Comparison of ENCODE assay signal across 8 cellular contexts in genomic region chr1:171801395-171801990, GRCh38. TPM values are rescaled to one million over a fixed set of nuclear protein-coding genes. Genes with fewer than 3 reads are reported as not detected.
A peak's percentile ranks its signal among the peaks of the same experiment; 100 is the strongest.
DNase-seq lines count a peak whose midpoint lies in the region; ATAC-seq and TF ChIP-seq lines count a peak whose summit lies in the region.

No MANE protein-coding gene starts in this region.

- H3K9me3 ChIP-seq in liver (ENCODE audit: control insufficient read depth in 4 of 4, low read length in 3 of 4) = no peaks in the 10 kb centered on the region

- TF ChIP-seq RAD21 in liver (IDR thresholded peaks at IDR 0.05) = peak; percentile 79 to 82

- no peak for ATAC-seq in HG03457 (IDR thresholded peaks at IDR 0.05; ENCODE audit: unreplicated experiment)

- peaks cover 0 to 14% (median 10%) of the 10 kb centered on the region in 4 donors for H3K36me3 ChIP-seq in liver (ENCODE audit: control insufficient read depth in 4 of 4, insufficient read depth in 3 of 4, low read depth in 1 of 4, low read length in 3 of 4)

- DNase-seq in COR-L47 (lab: John Stamatoyannopoulos, UW) (peak; percentile 42), HFF-Myc (ENCODE audit: extremely low read depth, low read depth) (peak; percentile 41), NCI-H82 (lab: John Stamatoyannopoulos, UW) (peak; percentile 87), cerebellum (ENCODE audit: low spot score) (peak; percentile 77)
- DNase-seq in NK-92 treated with Interleukin-12 subunit alpha and Interleukin-12 subunit beta, amount 100 ng/mL, for 24 hours (lab: John Stamatoyannopoulos, UW) = no peak
- no peak for DNase-seq in stimulated activated CD4-positive, alpha-beta T cell treated with anti-CD3 and anti-CD28 coated beads, Interleukin-1b, Interleukin-23, amount 100 ng/mL, for 48 hours

- H3K4me1 ChIP-seq in liver (ENCODE audit: control insufficient read depth in 4 of 4, insufficient read depth in 4 of 4, low read length in 3 of 4) = no peaks in the 10 kb centered on the region

- H3K27me3 ChIP-seq in liver (ENCODE audit: control insufficient read depth in 4 of 4, insufficient read depth in 4 of 4, low read length in 3 of 4) = no peaks in the 10 kb centered on the region

- H3K4me3 ChIP-seq in HFF-Myc (replicated peaks; ENCODE audit: low read depth, low read length) = no peak overlapping the region
- H3K4me3 ChIP-seq in liver (ENCODE audit: low read depth in 1 of 3, low read length in 3 of 3) = no peak overlapping the region

- no peak overlapping the region for H3K9ac ChIP-seq in liver (ENCODE audit: low read depth in 1 of 2, low read length in 2 of 2)

- H3K27ac ChIP-seq in liver (ENCODE audit: low read depth in 1 of 2, low read length in 2 of 2) = no peak overlapping the region

- 21% methylated on average over 3 of the region's 3 CpGs for WGBS in liver

- peak; percentile 75 for TF ChIP-seq CTCF in HFF-Myc (IDR thresholded peaks at IDR 0.05; ENCODE audit: low read depth, low read length, missing control alignments)
- peak; percentile 69 for TF ChIP-seq CTCF in liver (IDR thresholded peaks at IDR 0.05; ENCODE audit: low read depth, low read length, missing input control)

TF ChIP-seq in liver, 16 proteins besides CTCF, POLR2A, EP300 and RAD21:
- TF ChIP-seq HNF4A (conservative IDR thresholded peaks at IDR 0.05) = no peak
- TF ChIP-seq HNF4G (IDR thresholded peaks at IDR 0.05) = no peak
- TF ChIP-seq YY1 (IDR thresholded peaks at IDR 0.05) = no peak
- TF ChIP-seq NR2F2 (IDR thresholded peaks at IDR 0.05) = no peak
- TF ChIP-seq ATF3 (IDR thresholded peaks at IDR 0.05) = no peak

RNA-seq across cellular contexts. Expression of gene METTL13, which starts 20.0 kb away (rescaled TPM):
- 15.6 TPM for total RNA-seq in cerebellum
- 10 to 100 TPM; 15.4 to 16.1 TPM for total RNA-seq in liver
- 10 to 100 TPM; 10.5 to 11.4 TPM for polyA plus RNA-seq in liver

RNA-seq across cellular contexts. Expression of gene DNM3, which starts 39.8 kb away (rescaled TPM):
- total RNA-seq in cerebellum = 84.7 TPM
- total RNA-seq in liver = 1 to 10 TPM; 1.3 to 3.2 TPM
- polyA plus RNA-seq in liver = under 1 TPM; 0.08 to 0.82 TPM

RNA-seq across cellular contexts. Expression of gene VAMP4, which starts 59.6 kb away (rescaled TPM):
- total RNA-seq in cerebellum (18.5 TPM), liver (1 to 10 TPM; 4.7 to 4.9 TPM)
- polyA plus RNA-seq in liver = 1 to 10 TPM; 4.0 to 6.1 TPM

Comparison
In these comparisons a context has a peak if more than half of its experiments do, and no peak if none do; other contexts are left out.
1. DNase-seq: peak in COR-L47 (single experiment), HFF-Myc (single experiment), NCI-H82 (single experiment) and cerebellum (single experiment); none in NK-92 treated with Interleukin-12 subunit alpha and Interleukin-12 subunit beta, amount 100 ng/mL, for 24 hours (single experiment) and stimulated activated CD4-positive, alpha-beta T cell treated with anti-CD3 and anti-CD28 coated beads, Interleukin-1b, Interleukin-23, amount 100 ng/mL, for 48 hours (single experiment).
2. RNA of gene DNM3, which starts 39.8 kb away (total RNA-seq): 84.7 TPM in cerebellum (single experiment); 1.3 to 3.2 TPM in liver; every median in the first group is over 10 times any median in the second.